Comparison of ENCODE assay signal across 26 cellular contexts in the genomic region with DNA sequence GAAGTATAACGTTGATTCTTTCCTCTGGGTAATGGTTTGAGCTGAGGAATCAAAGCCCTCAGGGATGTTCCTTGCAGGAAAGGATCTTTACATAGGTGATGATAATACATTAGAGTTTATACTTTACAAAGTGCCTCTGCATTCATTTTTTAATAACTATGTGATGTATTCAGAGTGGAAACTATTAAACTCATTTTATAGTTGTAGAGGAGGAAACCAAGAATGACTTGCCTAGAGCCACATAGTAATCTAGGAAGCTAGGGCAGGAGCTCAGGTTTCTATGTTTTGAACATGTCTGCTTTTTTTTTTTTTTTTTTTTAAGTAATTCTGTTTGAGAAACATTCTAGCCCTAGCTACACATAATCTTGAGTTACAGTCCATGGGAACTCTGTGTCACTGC.
"Had no signal": no experiment of that assay in that cellular context is flagged by ENCODE, and none has a peak within 500 bp of the region (broad histone marks: within the 10 kb centered on the region; RNA-seq: fewer than 3 reads in every experiment).

No MANE protein-coding gene starts in this region.

- H3K36me3 ChIP-seq: thoracic aorta, thyroid gland, transverse colon, upper lobe of right lung, uterus, vagina had no signal

- H3K27ac ChIP-seq: stomach, suprapubic skin, testis, thoracic aorta, thyroid gland, tibial artery, tibial nerve, transverse colon, upper lobe of left lung, upper lobe of right lung, uterus, vagina had no signal

- ATAC-seq: stimulated activated effector memory CD8-positive, alpha-beta T cell treated with anti-CD3 and anti-CD28 coated beads, Interleukin-12 subunit alpha, Interleukin-12 subunit beta, amount 100 ng/mL, for 72 hours; stimulated activated memory B cell treated with anti-CD40 and anti-IgM and Interleukin-4, amounts not matched to agents 10 μg/mL and 1 μg/mL and 100 μg/mL, for 72 hours; stimulated activated naive B cell treated with anti-CD40 and anti-IgM and Interleukin-4, amounts not matched to agents 10 μg/mL and 1 μg/mL and 100 μg/mL, for 72 hours; stimulated activated naive CD8-positive, alpha-beta T cell treated with anti-CD3 and anti-CD28 coated beads, Interleukin-15, amount 100 ng/mL, for 72 hours; stimulated activated naive CD8-positive, alpha-beta T cell treated with anti-CD3 and anti-CD28 coated beads, Interleukin-15, Interleukin-2, amounts not matched to agents 100 U/mL and 50 U/mL, for 24 hours; upper lobe of right lung had no signal

- H3K4me1 ChIP-seq: stomach, suprapubic skin, testis, thyroid gland, tibial artery, tibial nerve, transverse colon, upper lobe of left lung, upper lobe of right lung, uterus, vagina had no signal

- H3K9me3 ChIP-seq: stomach, suprapubic skin, testis, thoracic aorta, thyroid gland, tibial artery, tibial nerve, transverse colon, upper lobe of left lung, upper lobe of right lung, uterus, vagina had no signal

- H3K4me3 ChIP-seq: stomach, suprapubic skin, testis, thoracic aorta, thyroid gland, tibial artery, tibial nerve, transverse colon, upper lobe of left lung, upper lobe of right lung, uterus, vagina had no signal

- H3K27me3 ChIP-seq: stomach, suprapubic skin, testis, thyroid gland, tibial artery, tibial nerve, transverse colon, upper lobe of left lung, upper lobe of right lung, uterus, vagina had no signal

- DNase-seq: stimulated activated CD4-positive, alpha-beta T cell treated with anti-CD3 and anti-CD28 coated beads, Interleukin-2, amount 100 ng/mL, for 48 hours; stimulated activated CD4-positive, alpha-beta T cell treated with anti-CD3 and anti-CD28 coated beads, Interleukin-4, amount 100 ng/mL, for 1 hour; stimulated activated CD4-positive, alpha-beta T cell treated with anti-CD3 and anti-CD28 coated beads, Interleukin-4, amount 100 ng/mL, for 24 hours; stimulated activated CD4-positive, alpha-beta T cell treated with anti-CD3 and anti-CD28 coated beads, Interleukin-4, amount 100 ng/mL, for 4 hours; stimulated activated CD8-positive, alpha-beta memory T cell treated with anti-CD3 and anti-CD28 coated beads, Interleukin-4, amount 100 ng/mL, for 48 hours; stimulated activated naive B cell treated with anti-CD40 and anti-IgM and Interleukin-4, amounts not matched to agents 10 μg/mL and 1 μg/mL and 100 μg/mL, for 72 hours; stimulated activated naive CD4-positive, alpha-beta T cell; stimulated activated naive CD4-positive, alpha-beta T cell treated with Interleukin-2 at 50 U/mL for 16 hours; stimulated activated naive CD8-positive, alpha-beta T cell treated with anti-CD3 and anti-CD28 coated beads, Interleukin-15, amount 100 ng/mL, for 72 hours; stimulated activated naive CD8-positive, alpha-beta T cell treated with anti-CD3 and anti-CD28 coated beads, Interleukin-15, Interleukin-2, amounts not matched to agents 100 U/mL and 50 U/mL, for 24 hours; stomach; substantia nigra; testis; thyroid gland; tibial artery; transverse colon; trophoblast cell; upper lobe of left lung; upper lobe of right lung; uterus had no signal
